ENCODE assay signal across 40 cellular contexts in genomic region chr12:104143002-104143401, GRCh38.
"Had no signal": no experiment of that assay in that cellular context is flagged by ENCODE, and none has a peak within 500 bp of the region (broad histone marks: within the 10 kb centered on the region; RNA-seq: fewer than 3 reads in every experiment).

No MANE protein-coding gene starts in this region.

- H3K36me3 ChIP-seq: adrenal gland, ascending aorta, brain microvascular endothelial cell, breast epithelium, cardiac muscle cell had no signal

- H3K4me1 Mint-ChIP-seq: activated naive CD8-positive, alpha-beta T cell treated with anti-CD3 and anti-CD28 coated beads for 36 hours; activated T-helper 17 cell treated with anti-CD3 and anti-CD28 coated beads, Interleukin-2, amount 50 U/mL, for 72 hours; central memory CD8-positive, alpha-beta T cell had no signal

- H3K9me3 ChIP-seq: adrenal gland, ascending aorta, body of pancreas, breast epithelium had no signal

- H3K27me3 Mint-ChIP-seq: activated naive CD8-positive, alpha-beta T cell had no signal

- H3K27ac Mint-ChIP-seq: activated naive CD4-positive, alpha-beta T cell treated with anti-CD3 and anti-CD28 coated beads for 36 hours; activated naive CD4-positive, alpha-beta T cell treated with anti-CD3 and anti-CD28 coated beads, Interleukin-2, amount 10 ng/mL, durations not matched to agents 7 days and 5 days; activated naive CD4-positive, alpha-beta T cell treated with anti-CD3 and anti-CD28 coated beads, Interleukin-2, amount 50 U/mL, for 24 hours; activated naive CD4-positive, alpha-beta T cell treated with anti-CD3 and anti-CD28 coated beads, Interleukin-2, amount 50 U/mL, for 72 hours; activated naive CD8-positive, alpha-beta T cell; activated naive CD8-positive, alpha-beta T cell treated with anti-CD3 and anti-CD28 coated beads for 36 hours; activated naive CD8-positive, alpha-beta T cell treated with anti-CD3 and anti-CD28 coated beads, Interleukin-2, amount 10 ng/mL, durations not matched to agents 7 days and 5 days; activated naive CD8-positive, alpha-beta T cell treated with anti-CD3 and anti-CD28 coated beads, Interleukin-2, amount 50 U/mL, for 24 hours; activated T-cell treated with anti-CD3 and anti-CD28 coated beads, Interleukin-2, amount 50 U/mL, for 24 hours; activated T-cell treated with anti-CD3 and anti-CD28 coated beads, Interleukin-2, amount 50 U/mL, for 72 hours; activated T-helper 1 cell treated with anti-CD3 and anti-CD28 coated beads, Interleukin-12 subunit alpha, Interleukin-12 subunit beta, Interleukin-2, Interleukin-4 antibody, amounts not matched to agents 30 ng/mL and 10 ng/mL and 1 ng/mL, durations not matched to agents 14 hours and 24 hours and 36 hours; activated T-helper 17 cell treated with anti-CD3 and anti-CD28 coated beads, Interleukin-2, amount 50 U/mL, for 72 hours; activated T-helper 2 cell treated with anti-CD3 and anti-CD28 coated beads, Interferon-gamma antibody, Interleukin-2, Interleukin-4, amounts not matched to agents 10 μg/mL and 5 μg/mL and 100 μg/mL, durations not matched to agents 14 hours and 24 hours and 36 hours; brain had no signal

- ATAC-seq: activated naive CD4-positive, alpha-beta T cell treated with anti-CD3 and anti-CD28 coated beads, Interleukin-2, amount 50 U/mL, for 72 hours; activated naive CD8-positive, alpha-beta T cell treated with anti-CD3 and anti-CD28 coated beads, Interleukin-2, amount 50 U/mL, for 24 hours; activated T-cell treated with anti-CD3 and anti-CD28 coated beads, Interleukin-2, amount 50 U/mL, for 4 hours; activated T-cell treated with anti-CD3 and anti-CD28 coated beads, Interleukin-2, amount 50 U/mL, for 72 hours; activated T-helper 17 cell treated with anti-CD3 and anti-CD28 coated beads, Interleukin-2, amount 50 U/mL, for 72 hours; body of pancreas had no signal

- H3K36me3 Mint-ChIP-seq: activated naive CD4-positive, alpha-beta T cell treated with anti-CD3 and anti-CD28 coated beads, Interleukin-2, amount 10 ng/mL, durations not matched to agents 7 days and 5 days; activated naive CD4-positive, alpha-beta T cell treated with anti-CD3 and anti-CD28 coated beads, Interleukin-2, amount 50 U/mL, for 24 hours; activated naive CD8-positive, alpha-beta T cell; activated naive CD8-positive, alpha-beta T cell treated with anti-CD3 and anti-CD28 coated beads for 36 hours; activated naive CD8-positive, alpha-beta T cell treated with anti-CD3 and anti-CD28 coated beads, Interleukin-2, amount 10 ng/mL, durations not matched to agents 7 days and 5 days; brain had no signal

- H3K27ac ChIP-seq: adrenal gland, ascending aorta, body of pancreas, brain microvascular endothelial cell, breast epithelium, cardiac muscle cell had no signal

- H3K4me3 ChIP-seq: adrenal gland, ascending aorta, body of pancreas, breast epithelium, cardiac muscle cell had no signal

- H3K4me3 Mint-ChIP-seq: activated naive CD4-positive, alpha-beta T cell treated with anti-CD3 and anti-CD28 coated beads for 36 hours; activated naive CD4-positive, alpha-beta T cell treated with anti-CD3 and anti-CD28 coated beads, Interleukin-2, amount 10 ng/mL, durations not matched to agents 7 days and 5 days; activated naive CD4-positive, alpha-beta T cell treated with anti-CD3 and anti-CD28 coated beads, Interleukin-2, amount 50 U/mL, for 24 hours; activated naive CD8-positive, alpha-beta T cell; activated naive CD8-positive, alpha-beta T cell treated with anti-CD3 and anti-CD28 coated beads for 36 hours; activated naive CD8-positive, alpha-beta T cell treated with anti-CD3 and anti-CD28 coated beads, Interleukin-2, amount 10 ng/mL, durations not matched to agents 7 days and 5 days; activated naive CD8-positive, alpha-beta T cell treated with anti-CD3 and anti-CD28 coated beads, Interleukin-2, amount 50 U/mL, for 24 hours; activated T-cell treated with anti-CD3 and anti-CD28 coated beads, Interleukin-2, amount 50 U/mL, for 24 hours; activated T-cell treated with anti-CD3 and anti-CD28 coated beads, Interleukin-2, amount 50 U/mL, for 4 hours; activated T-cell treated with anti-CD3 and anti-CD28 coated beads, Interleukin-2, amount 50 U/mL, for 72 hours; activated T-helper 1 cell treated with anti-CD3 and anti-CD28 coated beads, Interleukin-12 subunit alpha, Interleukin-12 subunit beta, Interleukin-2, Interleukin-4 antibody, amounts not matched to agents 30 ng/mL and 10 ng/mL and 1 ng/mL, durations not matched to agents 14 hours and 24 hours and 36 hours; activated T-helper 17 cell treated with anti-CD3 and anti-CD28 coated beads, Interleukin-2, amount 50 U/mL, for 72 hours; central memory CD8-positive, alpha-beta T cell had no signal

- FAIRE-seq: astrocyte, bronchial epithelial cell had no signal

- DNase-seq: activated effector memory CD4-positive, alpha-beta T cell treated with anti-CD3 and anti-CD28 coated beads, Interleukin-2, amount 50 U/mL, for 16 hours; activated effector memory CD4-positive, alpha-beta T cell treated with Interleukin-2 at 50 U/mL for 16 hours; activated gamma-delta T cell; activated gamma-delta T cell treated with Interleukin-2 at 50 U/mL for 16 hours; activated naive CD4-positive, alpha-beta T cell; activated naive CD4-positive, alpha-beta T cell treated with anti-CD3 and anti-CD28 coated beads for 36 hours; activated naive CD4-positive, alpha-beta T cell treated with anti-CD3 and anti-CD28 coated beads, Interleukin-2, amount 10 ng/mL, durations not matched to agents 7 days and 5 days; activated naive CD4-positive, alpha-beta T cell treated with anti-CD3 and anti-CD28 coated beads, Interleukin-2, amount 50 U/mL, for 16 hours; activated naive CD4-positive, alpha-beta T cell treated with Interleukin-2 at 50 U/mL for 16 hours; activated naive CD8-positive, alpha-beta T cell treated with anti-CD3 and anti-CD28 coated beads for 36 hours; activated naive CD8-positive, alpha-beta T cell treated with anti-CD3 and anti-CD28 coated beads, Interleukin-2, amount 10 ng/mL, durations not matched to agents 7 days and 5 days; activated naive CD8-positive, alpha-beta T cell treated with anti-CD3 and anti-CD28 coated beads, Interleukin-2, amount 50 U/mL, for 24 hours; activated T-cell treated with anti-CD3 and anti-CD28 coated beads, Interleukin-2, amount 50 U/mL, for 1 hour; activated T-cell treated with anti-CD3 and anti-CD28 coated beads, Interleukin-2, amount 50 U/mL, for 24 hours; activated T-cell treated with anti-CD3 and anti-CD28 coated beads, Interleukin-2, amount 50 U/mL, for 4 hours; activated T-cell treated with anti-CD3 and anti-CD28 coated beads, Interleukin-2, amount 50 U/mL, for 48 hours; activated T-cell treated with anti-CD3 and anti-CD28 coated beads, Interleukin-2, amount 50 U/mL, for 72 hours; adrenal gland; amniotic stem cell; amygdala; anterior cingulate cortex; aorta; body of pancreas; brain microvascular endothelial cell; caudate nucleus; central memory CD4-positive, alpha-beta T cell; cerebellar nuclear complex had no signal

- H3K27me3 ChIP-seq: adrenal gland, ascending aorta, body of pancreas, brain microvascular endothelial cell, breast epithelium, cardiac muscle cell had no signal

- H3K9me3 Mint-ChIP-seq: activated naive CD4-positive, alpha-beta T cell treated with anti-CD3 and anti-CD28 coated beads, Interleukin-2, amount 50 U/mL, for 24 hours; activated naive CD8-positive, alpha-beta T cell treated with anti-CD3 and anti-CD28 coated beads, Interleukin-2, amount 10 ng/mL, durations not matched to agents 7 days and 5 days; activated T-cell treated with anti-CD3 and anti-CD28 coated beads, Interleukin-2, amount 50 U/mL, for 4 hours; activated T-helper 1 cell treated with anti-CD3 and anti-CD28 coated beads, Interleukin-12 subunit alpha, Interleukin-12 subunit beta, Interleukin-2, Interleukin-4 antibody, amounts not matched to agents 30 ng/mL and 10 ng/mL and 1 ng/mL, durations not matched to agents 14 hours and 24 hours and 36 hours; activated T-helper 17 cell treated with anti-CD3 and anti-CD28 coated beads, Interleukin-2, amount 50 U/mL, for 72 hours; central memory CD8-positive, alpha-beta T cell had no signal
